ENCODE assay signal across 8 cellular contexts in genomic region chr2:191152841-191153240, GRCh38. TPM values are rescaled to one million over a fixed set of nuclear protein-coding genes. Genes with fewer than 3 reads are reported as not detected.
DNase-seq lines count a peak whose midpoint lies in the region; ATAC-seq and TF ChIP-seq lines count a peak whose summit lies in the region.

No MANE protein-coding gene starts in this region.

- H2AFZ ChIP-seq in MM.1S (ENCODE audit: low read length): no peak overlapping the region
- H2AFZ ChIP-seq in OCI-LY7 (ENCODE audit: low read length): no peak overlapping the region

- no peak overlapping the region for H3K9ac ChIP-seq in MM.1S (ENCODE audit: low read length)

- intact Hi-C loops in OCI-LY7 (cut with micrococcal nuclease; ENCODE audit: unreplicated experiment): loop anchor here (10.0 kb wide), 1 partner anchor 298 kb away; no protein-coding TSS in a partner anchor

- H3K4me2 ChIP-seq in MM.1S (ENCODE audit: low read depth, low read length): peak overlapping the region; percentile 26; the same call in 1 of the 2 replicates
- H3K4me2 ChIP-seq in OCI-LY7 (ENCODE audit: low read length): no peak overlapping the region

- H3K9me2 ChIP-seq in MM.1S (replicated peaks; ENCODE audit: insufficient read depth, low read length) (no peaks in the 10 kb centered on the region), OCI-LY7 (ENCODE audit: insufficient read depth, low read length) (no peaks in the 10 kb centered on the region)

- H3K79me2 ChIP-seq in MM.1S (ENCODE audit: low read length): no peaks in the 10 kb centered on the region
- H3K79me2 ChIP-seq in OCI-LY7 (ENCODE audit: insufficient read depth, low read depth, low read length): no peaks in the 10 kb centered on the region

- peaks cover 19% of the 10 kb centered on the region for H3F3A ChIP-seq in MM.1S (ENCODE audit: insufficient read depth, low read length)

- H3K27ac ChIP-seq in MM.1S (ENCODE audit: low read length) (peak overlapping the region; percentile 93; the same call in 1 of the 2 replicates), OCI-LY7 (ENCODE audit: low read depth, low read length, poor library complexity, severe bottlenecking) (no peak overlapping the region)

- no peak for DNase-seq in activated CD4-positive, CD25-positive, alpha-beta regulatory T cell (lab: John Stamatoyannopoulos, UW)
- DNase-seq in MM.1S: peak; percentile 77
- peak; percentile 47 to 56 for DNase-seq in cardiac fibroblast (ENCODE audit: low read depth in 2 of 2)
- DNase-seq in non-pigmented ciliary epithelial cell (ENCODE audit: low read depth): peak; percentile 76
- DNase-seq in NCI-H187 treated with DMSO at 0.1 percent for 48 hours (lab: John Stamatoyannopoulos, UW): no peak
- DNase-seq in activated CD4-positive, alpha-beta T cell treated with anti-CD3 and anti-CD28 coated beads, Interleukin-2, amount 50 U/mL, for 4 hours: no peak
- no peak for DNase-seq in OCI-LY7 (ENCODE audit: low spot score)

- ATAC-seq in activated CD4-positive, CD25-positive, alpha-beta regulatory T cell treated with anti-CD3 and anti-CD28 coated beads, Interleukin-2, amount 50 U/mL, for 24 hours: peak; percentile 14 to 30

- CTCF ChIA-PET in OCI-LY7 (lab: Charles Lee; ENCODE audit: unreplicated experiment): no interaction called here

- no peak for TF ChIP-seq CTCF in MM.1S (IDR thresholded peaks at IDR 0.05; ENCODE audit: low read length)
- TF ChIP-seq CTCF in cardiac fibroblast (IDR thresholded peaks at IDR 0.05; ENCODE audit: low read depth, low read length): no peak
- no peak for TF ChIP-seq CTCF in OCI-LY7 (conservative IDR thresholded peaks at IDR 0.05; ENCODE audit: low read length)

- no peaks in the 10 kb centered on the region for H3K27me3 ChIP-seq in MM.1S (replicated peaks; ENCODE audit: insufficient read depth, low read length)

- H3K9me3 ChIP-seq in MM.1S (replicated peaks; ENCODE audit: insufficient read depth, low read length) (no peaks in the 10 kb centered on the region), OCI-LY7 (ENCODE audit: low read length) (no peaks in the 10 kb centered on the region)

- peaks cover 36% of the 10 kb centered on the region for H3K4me1 ChIP-seq in MM.1S (ENCODE audit: low read length)
- H3K4me1 ChIP-seq in OCI-LY7 (ENCODE audit: insufficient read depth, low read length, poor library complexity, severe bottlenecking): no peaks in the 10 kb centered on the region

- H3K4me3 ChIP-seq in MM.1S (ENCODE audit: low read length) (no peak overlapping the region), cardiac fibroblast (replicated peaks in 1 of 2; ENCODE audit: low read depth in 2 of 2, low read length in 2 of 2) (no peak overlapping the region), OCI-LY7 (ENCODE audit: low read depth, low read length, poor library complexity, severe bottlenecking) (no peak overlapping the region)

- POLR2A ChIA-PET in OCI-LY7 (lab: Charles Lee): interaction anchor here (0.6 kb wide), 1 partner anchor 342 kb away, joined by 4 read pairs; no protein-coding TSS in a partner anchor

- H3K36me3 ChIP-seq in MM.1S (replicated peaks; ENCODE audit: insufficient read depth, low read length): no peaks in the 10 kb centered on the region
- H3K36me3 ChIP-seq in OCI-LY7 (ENCODE audit: insufficient read depth, low read length): no peaks in the 10 kb centered on the region

- H4K20me1 ChIP-seq in MM.1S (ENCODE audit: insufficient read depth, low read length) (no peaks in the 10 kb centered on the region), OCI-LY7 (ENCODE audit: insufficient read depth, low read length) (no peaks in the 10 kb centered on the region)

- BruUV-seq in OCI-LY7 (replicated peaks; lab: Mats Ljungman, UMichigan): no TSS peak

RNA-seq across cellular contexts. Expression of gene STAT4, which starts 2.0 kb away (rescaled TPM):
- not detected in 2 replicates for total RNA-seq in OCI-LY7 (2014; rRNA removed; shearing (Covaris generic))
- total RNA-seq in OCI-LY7 (2022): not detected in 2 replicates

Comparison
In these comparisons a context has a peak if more than half of its experiments do, and no peak if none do; other contexts are left out.
1. DNase-seq: peak in MM.1S (single experiment), cardiac fibroblast (2 of 2) and non-pigmented ciliary epithelial cell (single experiment); none in activated CD4-positive, CD25-positive, alpha-beta regulatory T cell (0 of 4), NCI-H187 treated with DMSO at 0.1 percent for 48 hours (single experiment), activated CD4-positive, alpha-beta T cell treated with anti-CD3 and anti-CD28 coated beads, Interleukin-2, amount 50 U/mL, for 4 hours (0 of 2) and OCI-LY7 (single experiment).